Comparison of ENCODE assay signal across 7 cellular contexts in the genomic region with DNA sequence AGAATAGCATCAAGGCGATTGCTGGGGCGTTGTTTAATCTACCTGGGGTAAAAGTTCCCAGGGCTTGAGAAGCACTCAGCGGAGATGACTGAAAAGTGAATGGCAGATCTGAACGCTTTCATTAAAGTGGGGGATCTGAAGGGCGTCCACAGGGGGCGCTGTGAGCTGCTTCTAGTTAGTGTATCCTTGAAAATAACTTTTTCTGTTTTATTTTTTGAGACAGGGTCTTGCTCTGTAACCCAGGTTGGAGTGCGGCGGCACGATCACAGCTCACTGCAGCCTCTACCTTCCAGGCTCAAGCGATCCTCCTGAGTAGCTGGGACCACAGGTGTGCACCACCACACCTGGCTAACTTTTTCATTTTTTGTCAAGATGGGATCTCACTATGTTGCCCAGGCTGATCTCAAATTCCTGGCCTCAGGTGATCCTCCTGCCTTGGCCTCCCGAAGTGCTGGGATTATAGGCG.
DNase-seq lines count a peak whose midpoint lies in the region; ATAC-seq, FAIRE-seq and TF ChIP-seq lines count a peak whose summit lies in the region.

No MANE protein-coding gene starts in this region.

- 0 out of 2 replicates have a peak, but pooled peaks have one; percentile 36 for TF ChIP-seq POLR2A in K562 (conservative IDR thresholded peaks at IDR 0.05)

- BruUV-seq in K562 (replicated peaks; lab: Mats Ljungman, UMichigan) = no TSS peak

- H3K4me2 ChIP-seq in MM.1S (ENCODE audit: low read depth, low read length) = no peak overlapping the region
- H3K4me2 ChIP-seq in K562 (ENCODE audit: insufficient read depth, low read length) = no peak overlapping the region

- H3K9me1 ChIP-seq in K562 (ENCODE audit: control insufficient read depth, insufficient read depth, low read length) = no peaks in the 10 kb centered on the region

- CTCF ChIA-PET in K562 (lab: Yijun Ruan, JAX; ENCODE audit: low intra/inter-chr PET ratio) = no interaction called here

- peak overlapping the region; percentile 13 for H3K27ac Mint-ChIP-seq in progenitor cell of endocrine pancreas

- ATAC-seq in K562 = peak; percentile 57

- H3K79me2 ChIP-seq in MM.1S (ENCODE audit: low read length) (no peaks in the 10 kb centered on the region), K562 (ENCODE audit: control insufficient read depth, insufficient read depth, low read length) (no peaks in the 10 kb centered on the region)

- H3K36me3 Mint-ChIP-seq in progenitor cell of endocrine pancreas (ENCODE audit: insufficient read depth) = peaks cover 12% of the 10 kb centered on the region

- no peaks in the 10 kb centered on the region for H3K4me1 Mint-ChIP-seq in progenitor cell of endocrine pancreas (ENCODE audit: low read depth)

- TF ChIP-seq RAD21 in K562 (CRISPR knock-in tag; conservative IDR thresholded peaks at IDR 0.05 in 1 of 2, IDR thresholded peaks at IDR 0.05 in 1 of 2) = peak in 1 of 2 experiments; percentile 32; a peak in 2 of 4 replicates

- H3K36me3 ChIP-seq in MM.1S (replicated peaks; ENCODE audit: insufficient read depth, low read length) (no peaks in the 10 kb centered on the region), K562 (ENCODE audit: control insufficient read depth, insufficient read depth, low read length) (peaks cover 20% of the 10 kb centered on the region; the same call in 1 of the 3 replicates)

- WGBS in K562 (ENCODE audit: insufficient coverage, low coverage, missing lambda C conversion rate) = 69% methylated on average over 12 of the region's 12 CpGs

- H2AFZ ChIP-seq in MM.1S (ENCODE audit: low read length) = no peak overlapping the region
- H2AFZ ChIP-seq in K562 (ENCODE audit: low read depth, low read length) = no peak overlapping the region

- no peak for TF ChIP-seq EP300 in K562 (IDR thresholded peaks at IDR 0.05; ENCODE audit: low read length)

- H3K4me3 Mint-ChIP-seq in progenitor cell of endocrine pancreas (ENCODE audit: low read depth) = no peak overlapping the region

- POLR2A ChIA-PET in K562 (lab: Yijun Ruan, JAX) = no interaction called here

- H4K20me1 ChIP-seq in MM.1S (ENCODE audit: insufficient read depth, low read length) (no peaks in the 10 kb centered on the region), K562 (replicated peaks; ENCODE audit: control insufficient read depth, insufficient read depth, low read length) (no peaks in the 10 kb centered on the region; the same call in 1 of the 2 replicates)

- intact Hi-C loops in K562 (cut with micrococcal nuclease) = no loop called here

- H3F3A ChIP-seq in MM.1S (ENCODE audit: insufficient read depth, low read length) = no peaks in the 10 kb centered on the region

- no peak for FAIRE-seq in K562 (lab: Jason Lieb, UNC)

- in situ Hi-C loops in K562 (cut with MboI) = loop anchor here (5.0 kb wide), 1 partner anchor 169 kb away; no protein-coding TSS in a partner anchor

- TF ChIP-seq CTCF in GM10266 (IDR thresholded peaks at IDR 0.05; ENCODE audit: control insufficient read depth, insufficient read depth, low read depth, missing control alignments) (peak; percentile 6), MM.1S (IDR thresholded peaks at IDR 0.05; ENCODE audit: low read length) (peak; percentile 43), K562 (IDR thresholded peaks at IDR 0.05 in 2 of 3, conservative IDR thresholded peaks at IDR 0.05 in 1 of 3; ENCODE audit: insufficient read depth in 2 of 3, low read depth in 1 of 3, low read length in 3 of 3) (peak; percentile 42 to 72 (median 62)), progenitor cell of endocrine pancreas (IDR thresholded peaks at IDR 0.05; ENCODE audit: unreplicated experiment) (peak; percentile 58)

- H3K9me3 Mint-ChIP-seq in progenitor cell of endocrine pancreas (ENCODE audit: low read depth) = no peaks in the 10 kb centered on the region

- no peaks in the 10 kb centered on the region for H3K4me1 ChIP-seq in MM.1S (ENCODE audit: low read length)
- peaks cover 0 to 4% of the 10 kb centered on the region in 2 experiments; a peak in 1 of 5 replicates for H3K4me1 ChIP-seq in K562 (replicated peaks in 1 of 2; ENCODE audit: control insufficient read depth in 2 of 2, insufficient read depth in 2 of 2, low read length in 2 of 2)

- H3K9ac ChIP-seq in MM.1S (ENCODE audit: low read length) (no peak overlapping the region), K562 (ENCODE audit: insufficient read depth in 1 of 2, low read depth in 2 of 2, low read length in 2 of 2) (no peak overlapping the region)

- H3K27me3 Mint-ChIP-seq in progenitor cell of endocrine pancreas = no peaks in the 10 kb centered on the region

- H3K9me3 ChIP-seq in MM.1S (replicated peaks; ENCODE audit: insufficient read depth, low read length) (no peaks in the 10 kb centered on the region), K562 (replicated peaks; ENCODE audit: control insufficient read depth, insufficient read depth, low read depth, low read length) (no peaks in the 10 kb centered on the region)

- DNase-seq in GM10266 (ENCODE audit: extremely low spot score) = no peak
- DNase-seq in MM.1S = peak; percentile 23
- peak; percentile 60 to 68 (median 66) for DNase-seq in K562 (ENCODE audit: extremely low read depth in 1 of 4, low spot score in 3 of 4)
- no peak for DNase-seq in progenitor cell of endocrine pancreas (ENCODE audit: low spot score, unreplicated experiment)
- DNase-seq in SW480 (ENCODE audit: low spot score) = no peak
- DNase-seq in NCI-H1417 treated with DMSO at 0.1 percent for 48 hours (lab: John Stamatoyannopoulos, UW) = no peak
- DNase-seq in central memory CD4-positive, alpha-beta T cell = no peak

- H3K27ac ChIP-seq in MM.1S (ENCODE audit: low read length) = no peak overlapping the region
- no peak overlapping the region for H3K27ac ChIP-seq in K562 (ENCODE audit: extremely low read depth, low read depth, low read length)

- no peaks in the 10 kb centered on the region for H3K27me3 ChIP-seq in MM.1S (replicated peaks; ENCODE audit: insufficient read depth, low read length)
- H3K27me3 ChIP-seq in K562 (ENCODE audit: control insufficient read depth in 2 of 2, insufficient read depth in 2 of 2, low read length in 2 of 2) = peaks cover under 1 to 24% of the 10 kb centered on the region in 2 experiments; a peak in 4 of 5 replicates

- H3K4me3 ChIP-seq in MM.1S (ENCODE audit: low read length) (no peak overlapping the region), K562 (no peak overlapping the region)

- H3K9me2 ChIP-seq in MM.1S (replicated peaks; ENCODE audit: insufficient read depth, low read length) = no peaks in the 10 kb centered on the region

TF ChIP-seq in K562, 482 proteins besides CTCF, POLR2A, EP300 and RAD21:
- TF ChIP-seq CTCFL (IDR thresholded peaks at IDR 0.05; ENCODE audit: borderline replicate concordance, insufficient read depth, low read depth, low read length, poor library complexity, severe bottlenecking) (peak; percentile 6), RBM25 (IDR thresholded peaks at IDR 0.05; ENCODE audit: low read depth, low read length, severe bottlenecking) (peak; percentile 19), HDAC1 (IDR thresholded peaks at IDR 0.05) (no peak), ZNF121 (CRISPR knock-in tag; conservative IDR thresholded peaks at IDR 0.05) (peak; percentile 92), STAG1 (CRISPR knock-in tag; IDR thresholded peaks at IDR 0.05; ENCODE audit: borderline replicate concordance) (0 out of 2 replicates have a peak, but pooled peaks have one; percentile 30), BCOR (IDR thresholded peaks at IDR 0.05) (0 out of 2 replicates have a peak, but pooled peaks have one; percentile 42), CHD2 (IDR thresholded peaks at IDR 0.05; ENCODE audit: low read depth, low read length) (no peak)
TF ChIP-seq in K562: peak in this region for 5.

Comparison
In these comparisons a context has a peak if more than half of its experiments do, and no peak if none do; other contexts are left out.
1. DNase-seq: peak in MM.1S (single experiment) and K562 (4 of 4); none in GM10266 (single experiment), progenitor cell of endocrine pancreas (single experiment), SW480 (single experiment), NCI-H1417 treated with DMSO at 0.1 percent for 48 hours (single experiment) and central memory CD4-positive, alpha-beta T cell (single experiment).
2. CTCF ChIP-seq: peak in every context shown above with its lines; median percentile 62 in K562; 58 in progenitor cell of endocrine pancreas; 43 in MM.1S; 6 in GM10266.